In the genomic region with DNA sequence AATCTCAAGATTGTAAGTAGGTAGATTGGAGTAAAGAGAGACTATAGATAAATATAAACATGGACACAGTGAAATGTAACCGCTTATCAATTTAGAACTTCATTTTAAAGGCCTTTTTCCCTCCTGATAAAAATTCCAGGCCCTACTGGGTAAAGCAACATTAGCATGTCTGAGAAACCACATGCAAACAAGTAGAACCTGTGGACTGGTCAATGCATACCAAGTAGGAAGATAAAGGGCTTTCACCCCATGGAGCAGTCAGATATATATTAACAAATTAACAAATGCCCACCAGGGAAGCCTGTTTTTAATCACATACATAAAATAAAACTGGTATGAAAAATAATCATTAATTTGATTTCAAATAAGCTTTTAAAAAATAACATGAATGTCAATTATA, we compare ENCODE assay signal across 29 cellular contexts.
"Had no signal": no experiment of that assay in that cellular context is flagged by ENCODE, and none has a peak within 500 bp of the region (broad histone marks: within the 10 kb centered on the region; RNA-seq: fewer than 3 reads in every experiment).

No MANE protein-coding gene starts in this region.

- H3K27me3 ChIP-seq: adrenal gland, body of pancreas, breast epithelium, SJCRH30 had no signal

- H3K9me3 Mint-ChIP-seq: activated CD4-positive, alpha-beta memory T cell treated with anti-CD3 and anti-CD28 coated beads for 36 hours; activated naive CD4-positive, alpha-beta T cell treated with anti-CD3 and anti-CD28 coated beads for 36 hours had no signal

- H3K36me3 ChIP-seq: adrenal gland, breast epithelium had no signal

- H3K4me1 ChIP-seq: body of pancreas, breast epithelium had no signal

- ATAC-seq: activated CD4-positive, alpha-beta T cell treated with anti-CD3 and anti-CD28 coated beads for 36 hours; activated CD4-positive, CD25-positive, alpha-beta regulatory T cell treated with anti-CD3 and anti-CD28 coated beads, Interleukin-2, amount 50 U/mL, for 24 hours; activated naive CD4-positive, alpha-beta T cell treated with anti-CD3 and anti-CD28 coated beads, Interleukin-2, amount 50 U/mL, for 72 hours; activated T-cell treated with anti-CD3 and anti-CD28 coated beads, Interleukin-2, amount 50 U/mL, for 4 hours; body of pancreas; Panc1 had no signal

- H3K27ac ChIP-seq: adrenal gland, body of pancreas, breast epithelium, SJCRH30, SK-N-MC had no signal

- H3K9me3 ChIP-seq: adrenal gland, body of pancreas, breast epithelium, SJCRH30 had no signal

- H3K4me3 Mint-ChIP-seq: activated CD4-positive, alpha-beta memory T cell treated with anti-CD3 and anti-CD28 coated beads for 36 hours; activated CD4-positive, alpha-beta T cell treated with anti-CD3 and anti-CD28 coated beads for 36 hours; activated CD4-positive, alpha-beta T cell treated with anti-CD3 and anti-CD28 coated beads, Interleukin-2, amount 10 ng/mL, durations not matched to agents 7 days and 5 days; activated naive CD4-positive, alpha-beta T cell treated with anti-CD3 and anti-CD28 coated beads for 36 hours; activated T-cell treated with anti-CD3 and anti-CD28 coated beads, Interleukin-2, amount 50 U/mL, for 4 hours; activated T-helper 1 cell treated with anti-CD3 and anti-CD28 coated beads, Interleukin-12 subunit alpha, Interleukin-12 subunit beta, Interleukin-2, Interleukin-4 antibody, amounts not matched to agents 30 ng/mL and 10 ng/mL and 1 ng/mL, durations not matched to agents 14 hours and 24 hours and 36 hours; T-helper 1 cell treated with Interleukin-12 subunit alpha and Interleukin-12 subunit beta and Interleukin-4 antibody, amounts not matched to agents 30 μg/mL and 1 μg/mL, for 36 hours; T-helper 2 cell treated with Interferon-gamma antibody and Interleukin-4, amounts not matched to agents 5 μg/mL and 100 μg/mL, for 36 hours had no signal

- H3K27me3 Mint-ChIP-seq: activated CD4-positive, alpha-beta memory T cell treated with anti-CD3 and anti-CD28 coated beads for 36 hours; activated CD4-positive, alpha-beta T cell treated with anti-CD3 and anti-CD28 coated beads for 36 hours; activated CD4-positive, alpha-beta T cell treated with anti-CD3 and anti-CD28 coated beads, Interleukin-2, amount 10 ng/mL, durations not matched to agents 7 days and 5 days had no signal

- H3K4me3 ChIP-seq: adrenal gland, body of pancreas, breast epithelium, SJCRH30, SK-N-MC had no signal

- DNase-seq: activated CD4-positive, alpha-beta memory T cell treated with anti-CD3 and anti-CD28 coated beads for 36 hours; activated CD4-positive, alpha-beta T cell treated with anti-CD3 and anti-CD28 coated beads for 36 hours; activated CD4-positive, alpha-beta T cell treated with anti-CD3 and anti-CD28 coated beads, Interleukin-2, amount 10 ng/mL, durations not matched to agents 7 days and 5 days; activated CD8-positive, alpha-beta memory T cell treated with anti-CD3 and anti-CD28 coated beads, Interleukin-2, amount 50 U/mL, for 4 hours; activated gamma-delta T cell treated with Interleukin-2 at 50 U/mL for 16 hours; activated naive CD4-positive, alpha-beta T cell treated with anti-CD3 and anti-CD28 coated beads for 36 hours; activated T-cell treated with anti-CD3 and anti-CD28 coated beads for 4 hours; activated T-cell treated with anti-CD3 and anti-CD28 coated beads, Interleukin-2, amount 50 U/mL, for 4 hours; adrenal gland; body of pancreas; KG1; NCI-H1105; NCI-H1417 treated with DMSO at 0.1 percent for 48 hours; NCI-H187 treated with DMSO at 0.1 percent for 48 hours; NCI-H2081; NCI-H2171 treated with DMSO at 0.1 percent for 48 hours; NCI-H2227 treated with DMSO at 0.1 percent for 48 hours; NCI-H446; NCI-H510A treated with DMSO at 0.1 percent for 48 hours; SHP77; SJCRH30 had no signal

- H3K27ac Mint-ChIP-seq: activated CD4-positive, alpha-beta memory T cell treated with anti-CD3 and anti-CD28 coated beads for 36 hours; activated CD4-positive, alpha-beta T cell treated with anti-CD3 and anti-CD28 coated beads for 36 hours; activated CD4-positive, alpha-beta T cell treated with anti-CD3 and anti-CD28 coated beads, Interleukin-2, amount 10 ng/mL, durations not matched to agents 7 days and 5 days; activated naive CD4-positive, alpha-beta T cell treated with anti-CD3 and anti-CD28 coated beads for 36 hours; activated naive CD4-positive, alpha-beta T cell treated with anti-CD3 and anti-CD28 coated beads, Interleukin-2, amount 50 U/mL, for 72 hours; activated T-helper 1 cell treated with anti-CD3 and anti-CD28 coated beads, Interleukin-12 subunit alpha, Interleukin-12 subunit beta, Interleukin-2, Interleukin-4 antibody, amounts not matched to agents 30 ng/mL and 10 ng/mL and 1 ng/mL, durations not matched to agents 14 hours and 24 hours and 36 hours; T-helper 1 cell treated with Interleukin-12 subunit alpha and Interleukin-12 subunit beta and Interleukin-4 antibody, amounts not matched to agents 30 μg/mL and 1 μg/mL, for 36 hours; T-helper 2 cell treated with Interferon-gamma antibody and Interleukin-4, amounts not matched to agents 5 μg/mL and 100 μg/mL, for 36 hours had no signal
